1 cellular context compared by ENCODE assay signal in the genomic region with DNA sequence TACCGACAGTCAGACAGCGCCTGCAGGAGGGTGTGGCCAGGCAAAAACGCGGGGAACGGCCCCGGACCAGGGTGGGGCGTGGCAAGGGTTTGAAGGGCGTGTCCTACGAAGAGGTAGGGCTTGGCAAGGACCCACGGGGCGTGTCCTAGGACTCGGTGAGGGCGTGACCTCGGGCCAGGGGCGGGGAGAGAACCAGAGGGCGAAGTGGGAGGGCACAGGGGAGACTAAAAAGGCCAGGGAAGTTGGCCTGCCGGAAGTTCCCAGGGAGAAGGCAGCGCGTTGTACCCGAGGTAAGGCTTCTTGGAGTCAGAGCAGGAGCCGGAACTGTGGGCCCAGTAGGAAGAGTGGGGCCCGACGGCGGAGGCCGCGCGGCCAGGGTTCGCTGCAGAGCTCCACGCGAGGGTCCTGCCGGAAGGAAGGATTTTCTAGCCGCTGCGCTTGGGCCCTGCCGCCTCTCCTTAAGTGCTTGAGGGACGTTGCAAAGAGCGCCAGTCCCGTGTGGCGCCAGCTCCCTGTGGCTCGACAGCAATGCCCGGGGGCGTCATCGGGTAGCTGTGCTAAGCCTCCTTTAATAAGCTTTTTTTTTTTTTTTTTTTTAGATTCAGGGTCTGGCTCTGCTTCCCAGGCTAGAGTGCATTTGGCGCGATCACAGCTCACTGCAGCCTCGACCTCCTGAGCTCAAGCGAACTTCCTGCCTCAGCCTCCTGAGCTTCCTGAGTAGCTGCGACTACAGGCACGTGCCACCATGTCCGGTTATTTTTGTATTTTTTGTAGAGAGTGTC.
TF ChIP-seq lines count a peak whose summit lies in the region.

A gene with protein sequence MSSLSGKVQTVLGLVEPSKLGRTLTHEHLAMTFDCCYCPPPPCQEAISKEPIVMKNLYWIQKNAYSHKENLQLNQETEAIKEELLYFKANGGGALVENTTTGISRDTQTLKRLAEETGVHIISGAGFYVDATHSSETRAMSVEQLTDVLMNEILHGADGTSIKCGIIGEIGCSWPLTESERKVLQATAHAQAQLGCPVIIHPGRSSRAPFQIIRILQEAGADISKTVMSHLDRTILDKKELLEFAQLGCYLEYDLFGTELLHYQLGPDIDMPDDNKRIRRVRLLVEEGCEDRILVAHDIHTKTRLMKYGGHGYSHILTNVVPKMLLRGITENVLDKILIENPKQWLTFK (plus strand): TSS at position 253 of the 782 bp plus-strand sequence. CDS start 47,375 bp downstream, outside the sequence.

TF ChIP-seq in HEK293, 187 proteins besides CTCF, POLR2A, EP300 and RAD21 (continued from another document):
- TF ChIP-seq, protein P1, sequence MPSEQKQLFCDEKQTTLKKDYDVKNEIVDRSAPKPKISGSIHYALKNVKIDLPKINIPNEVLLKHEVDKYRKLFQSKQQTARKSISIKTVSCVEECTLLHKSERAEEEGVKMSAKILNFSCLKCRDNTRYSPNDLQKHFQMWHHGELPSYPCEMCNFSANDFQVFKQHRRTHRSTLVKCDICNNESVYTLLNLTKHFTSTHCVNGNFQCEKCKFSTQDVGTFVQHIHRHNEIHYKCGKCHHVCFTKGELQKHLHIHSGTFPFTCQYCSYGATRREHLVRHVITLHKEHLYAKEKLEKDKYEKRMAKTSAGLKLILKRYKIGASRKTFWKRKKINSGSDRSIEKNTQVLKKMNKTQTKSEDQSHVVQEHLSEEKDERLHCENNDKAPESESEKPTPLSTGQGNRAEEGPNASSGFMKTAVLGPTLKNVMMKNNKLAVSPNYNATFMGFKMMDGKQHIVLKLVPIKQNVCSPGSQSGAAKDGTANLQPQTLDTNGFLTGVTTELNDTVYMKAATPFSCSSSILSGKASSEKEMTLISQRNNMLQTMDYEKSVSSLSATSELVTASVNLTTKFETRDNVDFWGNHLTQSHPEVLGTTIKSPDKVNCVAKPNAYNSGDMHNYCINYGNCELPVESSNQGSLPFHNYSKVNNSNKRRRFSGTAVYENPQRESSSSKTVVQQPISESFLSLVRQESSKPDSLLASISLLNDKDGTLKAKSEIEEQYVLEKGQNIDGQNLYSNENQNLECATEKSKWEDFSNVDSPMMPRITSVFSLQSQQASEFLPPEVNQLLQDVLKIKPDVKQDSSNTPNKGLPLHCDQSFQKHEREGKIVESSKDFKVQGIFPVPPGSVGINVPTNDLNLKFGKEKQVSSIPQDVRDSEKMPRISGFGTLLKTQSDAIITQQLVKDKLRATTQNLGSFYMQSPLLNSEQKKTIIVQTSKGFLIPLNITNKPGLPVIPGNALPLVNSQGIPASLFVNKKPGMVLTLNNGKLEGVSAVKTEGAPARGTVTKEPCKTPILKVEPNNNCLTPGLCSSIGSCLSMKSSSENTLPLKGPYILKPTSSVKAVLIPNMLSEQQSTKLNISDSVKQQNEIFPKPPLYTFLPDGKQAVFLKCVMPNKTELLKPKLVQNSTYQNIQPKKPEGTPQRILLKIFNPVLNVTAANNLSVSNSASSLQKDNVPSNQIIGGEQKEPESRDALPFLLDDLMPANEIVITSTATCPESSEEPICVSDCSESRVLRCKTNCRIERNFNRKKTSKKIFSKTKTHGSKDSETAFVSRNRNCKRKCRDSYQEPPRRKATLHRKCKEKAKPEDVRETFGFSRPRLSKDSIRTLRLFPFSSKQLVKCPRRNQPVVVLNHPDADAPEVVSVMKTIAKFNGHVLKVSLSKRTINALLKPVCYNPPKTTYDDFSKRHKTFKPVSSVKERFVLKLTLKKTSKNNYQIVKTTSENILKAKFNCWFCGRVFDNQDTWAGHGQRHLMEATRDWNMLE (tag by site-specific recombination; conservative IDR thresholded peaks at IDR 0.05; ENCODE audit: low read depth): peak; percentile 36; the same call in 1 of the 2 replicates
- TF ChIP-seq ZNF426 (tag by site-specific recombination; IDR thresholded peaks at IDR 0.05) (no peak), ZSCAN23 (tag by site-specific recombination; IDR thresholded peaks at IDR 0.05) (peak; percentile 80; the same call in 1 of the 2 replicates), ZNF416 (tag by site-specific recombination; IDR thresholded peaks at IDR 0.05) (no peak), SCRT2 (tag by site-specific recombination; IDR thresholded peaks at IDR 0.05) (no peak), SP2 (tag by site-specific recombination; IDR thresholded peaks at IDR 0.05) (peak; percentile 97), ZNF391 (tag by site-specific recombination; IDR thresholded peaks at IDR 0.05; ENCODE audit: borderline replicate concordance, low read depth) (peak; percentile 74; the same call in 1 of the 2 replicates), TCF7L2 (IDR thresholded peaks at IDR 0.05; ENCODE audit: borderline replicate concordance, low read depth, low read length) (no peak), ZNF473 (tag by site-specific recombination; IDR thresholded peaks at IDR 0.05) (no peak), ZNF629 (tag by site-specific recombination; IDR thresholded peaks at IDR 0.05) (peak; percentile 46; the same call in 1 of the 2 replicates), ZBTB7A (tag by site-specific recombination; IDR thresholded peaks at IDR 0.05; ENCODE audit: low read depth) (no peak), ZNF623 (tag by site-specific recombination; IDR thresholded peaks at IDR 0.05) (no peak; the same call in 1 of the 2 replicates), ZSCAN16 (tag by site-specific recombination; IDR thresholded peaks at IDR 0.05) (no peak), ZNF549 (tag by site-specific recombination; IDR thresholded peaks at IDR 0.05) (no peak), ZNF610 (tag by site-specific recombination; IDR thresholded peaks at IDR 0.05; ENCODE audit: borderline replicate concordance) (no peak), ZNF174 (tag by site-specific recombination; IDR thresholded peaks at IDR 0.05) (no peak), ZFP37 (tag by site-specific recombination; IDR thresholded peaks at IDR 0.05) (peak; percentile 73; the same call in 1 of the 2 replicates), ZNF248 (tag by site-specific recombination; IDR thresholded peaks at IDR 0.05) (no peak), ZNF24 (tag by site-specific recombination; IDR thresholded peaks at IDR 0.05) (no peak), ZNF529 (tag by site-specific recombination; IDR thresholded peaks at IDR 0.05; ENCODE audit: insufficient replicate concordance) (no peak), ZFHX2 (tag by site-specific recombination; conservative IDR thresholded peaks at IDR 0.05) (peak; percentile 48), ZNF560 (tag by site-specific recombination; IDR thresholded peaks at IDR 0.05; ENCODE audit: borderline replicate concordance) (no peak), GLIS2 (tag by site-specific recombination; IDR thresholded peaks at IDR 0.05) (peak; percentile 75; the same call in 1 of the 2 replicates), ZNF792 (tag by site-specific recombination; IDR thresholded peaks at IDR 0.05) (no peak), ZFP41 (tag by site-specific recombination; IDR thresholded peaks at IDR 0.05; ENCODE audit: borderline replicate concordance) (no peak), ZSCAN30 (tag by site-specific recombination; IDR thresholded peaks at IDR 0.05) (peak; percentile 86), MZF1 (tag by site-specific recombination; IDR thresholded peaks at IDR 0.05; ENCODE audit: borderline replicate concordance) (0 out of 2 replicates have a peak, but pooled peaks have one; percentile 22), ZNF354C (tag by site-specific recombination; IDR thresholded peaks at IDR 0.05; ENCODE audit: borderline replicate concordance, low read depth) (no peak), ZNF777 (tag by site-specific recombination; IDR thresholded peaks at IDR 0.05; ENCODE audit: borderline replicate concordance) (no peak), REPIN1 (tag by site-specific recombination; IDR thresholded peaks at IDR 0.05; ENCODE audit: low read depth) (0 out of 2 replicates have a peak, but pooled peaks have one; percentile 54), ZNF548 (tag by site-specific recombination; IDR thresholded peaks at IDR 0.05) (no peak)
- TF ChIP-seq, protein P2, sequence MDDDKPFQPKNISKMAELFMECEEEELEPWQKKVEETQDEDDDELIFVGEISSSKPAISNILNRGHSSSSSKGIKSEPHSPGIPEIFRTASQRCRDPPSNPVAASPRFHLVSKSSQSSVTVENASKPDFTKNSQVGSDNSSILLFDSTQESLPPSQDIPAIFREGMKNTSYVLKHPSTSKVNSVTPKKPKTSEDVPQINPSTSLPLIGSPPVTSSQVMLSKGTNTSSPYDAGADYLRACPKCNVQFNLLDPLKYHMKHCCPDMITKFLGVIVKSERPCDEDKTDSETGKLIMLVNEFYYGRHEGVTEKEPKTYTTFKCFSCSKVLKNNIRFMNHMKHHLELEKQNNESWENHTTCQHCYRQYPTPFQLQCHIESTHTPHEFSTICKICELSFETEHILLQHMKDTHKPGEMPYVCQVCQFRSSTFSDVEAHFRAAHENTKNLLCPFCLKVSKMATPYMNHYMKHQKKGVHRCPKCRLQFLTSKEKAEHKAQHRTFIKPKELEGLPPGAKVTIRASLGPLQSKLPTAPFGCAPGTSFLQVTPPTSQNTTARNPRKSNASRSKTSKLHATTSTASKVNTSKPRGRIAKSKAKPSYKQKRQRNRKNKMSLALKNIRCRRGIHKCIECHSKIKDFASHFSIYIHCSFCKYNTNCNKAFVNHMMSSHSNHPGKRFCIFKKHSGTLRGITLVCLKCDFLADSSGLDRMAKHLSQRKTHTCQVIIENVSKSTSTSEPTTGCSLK (tag by site-specific recombination; IDR thresholded peaks at IDR 0.05): no peak
- TF ChIP-seq, protein P3, sequence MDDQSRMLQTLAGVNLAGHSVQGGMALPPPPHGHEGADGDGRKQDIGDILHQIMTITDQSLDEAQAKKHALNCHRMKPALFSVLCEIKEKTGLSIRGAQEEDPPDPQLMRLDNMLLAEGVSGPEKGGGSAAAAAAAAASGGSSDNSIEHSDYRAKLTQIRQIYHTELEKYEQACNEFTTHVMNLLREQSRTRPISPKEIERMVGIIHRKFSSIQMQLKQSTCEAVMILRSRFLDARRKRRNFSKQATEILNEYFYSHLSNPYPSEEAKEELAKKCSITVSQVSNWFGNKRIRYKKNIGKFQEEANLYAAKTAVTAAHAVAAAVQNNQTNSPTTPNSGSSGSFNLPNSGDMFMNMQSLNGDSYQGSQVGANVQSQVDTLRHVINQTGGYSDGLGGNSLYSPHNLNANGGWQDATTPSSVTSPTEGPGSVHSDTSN (CRISPR knock-in tag; IDR thresholded peaks at IDR 0.05): no peak
- TF ChIP-seq, protein P4, sequence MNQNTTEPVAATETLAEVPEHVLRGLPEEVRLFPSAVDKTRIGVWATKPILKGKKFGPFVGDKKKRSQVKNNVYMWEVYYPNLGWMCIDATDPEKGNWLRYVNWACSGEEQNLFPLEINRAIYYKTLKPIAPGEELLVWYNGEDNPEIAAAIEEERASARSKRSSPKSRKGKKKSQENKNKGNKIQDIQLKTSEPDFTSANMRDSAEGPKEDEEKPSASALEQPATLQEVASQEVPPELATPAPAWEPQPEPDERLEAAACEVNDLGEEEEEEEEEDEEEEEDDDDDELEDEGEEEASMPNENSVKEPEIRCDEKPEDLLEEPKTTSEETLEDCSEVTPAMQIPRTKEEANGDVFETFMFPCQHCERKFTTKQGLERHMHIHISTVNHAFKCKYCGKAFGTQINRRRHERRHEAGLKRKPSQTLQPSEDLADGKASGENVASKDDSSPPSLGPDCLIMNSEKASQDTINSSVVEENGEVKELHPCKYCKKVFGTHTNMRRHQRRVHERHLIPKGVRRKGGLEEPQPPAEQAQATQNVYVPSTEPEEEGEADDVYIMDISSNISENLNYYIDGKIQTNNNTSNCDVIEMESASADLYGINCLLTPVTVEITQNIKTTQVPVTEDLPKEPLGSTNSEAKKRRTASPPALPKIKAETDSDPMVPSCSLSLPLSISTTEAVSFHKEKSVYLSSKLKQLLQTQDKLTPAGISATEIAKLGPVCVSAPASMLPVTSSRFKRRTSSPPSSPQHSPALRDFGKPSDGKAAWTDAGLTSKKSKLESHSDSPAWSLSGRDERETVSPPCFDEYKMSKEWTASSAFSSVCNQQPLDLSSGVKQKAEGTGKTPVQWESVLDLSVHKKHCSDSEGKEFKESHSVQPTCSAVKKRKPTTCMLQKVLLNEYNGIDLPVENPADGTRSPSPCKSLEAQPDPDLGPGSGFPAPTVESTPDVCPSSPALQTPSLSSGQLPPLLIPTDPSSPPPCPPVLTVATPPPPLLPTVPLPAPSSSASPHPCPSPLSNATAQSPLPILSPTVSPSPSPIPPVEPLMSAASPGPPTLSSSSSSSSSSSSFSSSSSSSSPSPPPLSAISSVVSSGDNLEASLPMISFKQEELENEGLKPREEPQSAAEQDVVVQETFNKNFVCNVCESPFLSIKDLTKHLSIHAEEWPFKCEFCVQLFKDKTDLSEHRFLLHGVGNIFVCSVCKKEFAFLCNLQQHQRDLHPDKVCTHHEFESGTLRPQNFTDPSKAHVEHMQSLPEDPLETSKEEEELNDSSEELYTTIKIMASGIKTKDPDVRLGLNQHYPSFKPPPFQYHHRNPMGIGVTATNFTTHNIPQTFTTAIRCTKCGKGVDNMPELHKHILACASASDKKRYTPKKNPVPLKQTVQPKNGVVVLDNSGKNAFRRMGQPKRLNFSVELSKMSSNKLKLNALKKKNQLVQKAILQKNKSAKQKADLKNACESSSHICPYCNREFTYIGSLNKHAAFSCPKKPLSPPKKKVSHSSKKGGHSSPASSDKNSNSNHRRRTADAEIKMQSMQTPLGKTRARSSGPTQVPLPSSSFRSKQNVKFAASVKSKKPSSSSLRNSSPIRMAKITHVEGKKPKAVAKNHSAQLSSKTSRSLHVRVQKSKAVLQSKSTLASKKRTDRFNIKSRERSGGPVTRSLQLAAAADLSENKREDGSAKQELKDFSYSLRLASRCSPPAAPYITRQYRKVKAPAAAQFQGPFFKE (tag by site-specific recombination; IDR thresholded peaks at IDR 0.05; ENCODE audit: borderline replicate concordance): no peak
